ENCODE assay signal across 12 cellular contexts in the genomic region with DNA sequence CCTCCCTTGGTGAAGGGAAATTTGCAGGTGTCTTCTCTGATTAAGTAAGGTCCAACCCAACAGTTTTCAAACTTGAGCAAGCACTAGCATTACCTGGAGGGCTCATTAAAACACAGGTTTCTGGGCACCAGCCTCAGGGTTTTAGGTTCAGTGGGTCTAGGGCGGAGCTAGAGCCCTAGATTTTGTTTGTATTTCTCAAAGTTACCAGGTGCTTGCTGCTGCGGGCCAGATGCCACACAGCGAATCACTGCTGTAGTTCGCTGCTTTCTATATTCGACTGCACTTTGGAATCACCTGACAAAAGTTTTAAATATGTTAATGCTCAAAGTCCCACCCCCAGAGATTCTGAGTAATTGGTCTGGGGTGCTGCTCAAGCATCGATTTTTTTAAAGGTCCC. TPM values are rescaled to one million over a fixed set of nuclear protein-coding genes. Genes with fewer than 3 reads are reported as not detected.
DNase-seq lines count a peak whose midpoint lies in the region; ATAC-seq, FAIRE-seq and TF ChIP-seq lines count a peak whose summit lies in the region.
"Had no signal": no experiment of that assay in that cellular context is flagged by ENCODE, and none has a peak within 500 bp of the region (broad histone marks: within the 10 kb centered on the region; RNA-seq: fewer than 3 reads in every experiment).

No MANE protein-coding gene starts in this region.

- no peaks in the 10 kb centered on the region for H3K27me3 ChIP-seq in keratinocyte (ENCODE audit: control insufficient read depth, extremely low read depth, insufficient read depth, low read length)
- no peaks in the 10 kb centered on the region for H3K27me3 ChIP-seq in CD4-positive, alpha-beta memory T cell (ENCODE audit: insufficient read depth, low read length)

- H3K4me2 ChIP-seq in keratinocyte (ENCODE audit: control insufficient read depth, extremely low read depth, insufficient read depth, low read depth, low read length), result peak overlapping the region; percentile 76

- no peaks in the 10 kb centered on the region for H3K79me2 ChIP-seq in keratinocyte (ENCODE audit: control insufficient read depth, insufficient read depth, low read length)

- no peak for DNase-seq in chondrocyte (ENCODE audit: low spot score)
- no peak for DNase-seq in keratinocyte (ENCODE audit: low read depth, low spot score)
- no peak for DNase-seq in skeletal muscle cell (ENCODE audit: low read depth)
- DNase-seq in CD4-positive, alpha-beta memory T cell, result no peak
- no peak for DNase-seq in SKM-1 treated with dmso at 0.1 percent for 144 hours (lab: John Stamatoyannopoulos, UW; ENCODE audit: unreplicated experiment)
- DNase-seq: activated naive CD8-positive, alpha-beta T cell treated with anti-CD3 and anti-CD28 coated beads for 36 hours; small intestine had no signal

- no peaks in the 10 kb centered on the region for H4K20me1 ChIP-seq in keratinocyte (ENCODE audit: control insufficient read depth, extremely low read depth, insufficient read depth, low read length)

- intact Hi-C loops in CD4-positive, alpha-beta memory T cell (cut with micrococcal nuclease), result no loop called here

- H3K9ac ChIP-seq in keratinocyte (ENCODE audit: control insufficient read depth, extremely low read depth, insufficient read depth, low read length), result no peak overlapping the region

- dilution Hi-C loops in keratinocyte (cut with MboI; ENCODE audit: extremely low pct_ligation_motif_present, low sequenced_read_pairs), result no loop called here

- FAIRE-seq in keratinocyte (lab: Jason Lieb, UNC), result no peak
- FAIRE-seq: small intestine had no signal

- H3K4me1 Mint-ChIP-seq in chondrocyte (ENCODE audit: low read depth), result peaks cover 58% of the 10 kb centered on the region
- H3K4me1 Mint-ChIP-seq in CD4-positive, alpha-beta memory T cell, result no peaks in the 10 kb centered on the region
- H3K4me1 Mint-ChIP-seq: activated naive CD8-positive, alpha-beta T cell treated with anti-CD3 and anti-CD28 coated beads for 36 hours had no signal

- CTCF ChIA-PET in HEK293 (lab: Yijun Ruan, JAX), result interaction anchor here (0.6 to 1.5 kb wide), 5 partner anchors 10 to 91 kb away, joined by 3 to 5 read pairs (median 3); no protein-coding TSS in a partner anchor
- CTCF ChIA-PET in CD4-positive, alpha-beta memory T cell (lab: Charles Lee; ENCODE audit: partially characterized antibody), result no interaction called here

- no peaks in the 10 kb centered on the region for H3K36me3 ChIP-seq in HEK293 (ENCODE audit: control insufficient read depth in 2 of 2, insufficient read depth in 1 of 2, low read length in 2 of 2)
- H3K36me3 ChIP-seq in keratinocyte (ENCODE audit: control insufficient read depth in 2 of 2, extremely low read depth in 1 of 2, insufficient read depth in 2 of 2, low read length in 2 of 2), result no peaks in the 10 kb centered on the region
- H3K36me3 ChIP-seq in CD4-positive, alpha-beta memory T cell (ENCODE audit: insufficient read depth, low read length), result no peaks in the 10 kb centered on the region

- no peaks in the 10 kb centered on the region for H3K36me3 Mint-ChIP-seq in chondrocyte (ENCODE audit: low read depth)
- no peaks in the 10 kb centered on the region for H3K36me3 Mint-ChIP-seq in CD4-positive, alpha-beta memory T cell
- H3K36me3 Mint-ChIP-seq: activated naive CD8-positive, alpha-beta T cell treated with anti-CD3 and anti-CD28 coated beads for 36 hours had no signal

- TF ChIP-seq CTCF in HEK293 (tag by site-specific recombination; IDR thresholded peaks at IDR 0.05) (no peak), chondrocyte (IDR thresholded peaks at IDR 0.05) (no peak), keratinocyte (optimal IDR thresholded peaks at IDR 0.05 in 1 of 3, IDR thresholded peaks at IDR 0.05 in 1 of 3, conservative IDR thresholded peaks at IDR 0.05 in 1 of 3; ENCODE audit: extremely low read depth in 1 of 3, insufficient read depth in 2 of 3, low read length in 3 of 3) (no peak)

- POLR2A ChIA-PET in HEK293 (lab: Yijun Ruan, JAX), result interaction anchor here (1.0 kb wide), 1 partner anchor 199 kb away, joined by 3 read pairs; no protein-coding TSS in a partner anchor
- POLR2A ChIA-PET in CD4-positive, alpha-beta memory T cell (lab: Charles Lee; ENCODE audit: partially characterized antibody), result no interaction called here

- no peaks in the 10 kb centered on the region for H3K9me3 Mint-ChIP-seq in chondrocyte (ENCODE audit: low read depth)
- peaks cover 0 to 4% (median 0%) of the 10 kb centered on the region in 8 donors for H3K9me3 Mint-ChIP-seq in CD4-positive, alpha-beta memory T cell
- H3K9me3 Mint-ChIP-seq: activated naive CD8-positive, alpha-beta T cell treated with anti-CD3 and anti-CD28 coated beads for 36 hours; stimulated activated naive CD8-positive, alpha-beta T cell treated with anti-CD3 and anti-CD28 coated beads, Interleukin-15, Interleukin-2, amounts not matched to agents 100 ng/mL and 50 ng/mL, for 24 hours had no signal

- H3K27ac Mint-ChIP-seq in chondrocyte (ENCODE audit: unreplicated experiment), result peak overlapping the region; percentile 74
- no peak overlapping the region for H3K27ac Mint-ChIP-seq in CD4-positive, alpha-beta memory T cell
- H3K27ac Mint-ChIP-seq: activated naive CD8-positive, alpha-beta T cell treated with anti-CD3 and anti-CD28 coated beads for 36 hours; stimulated activated naive CD8-positive, alpha-beta T cell treated with anti-CD3 and anti-CD28 coated beads, Interleukin-15, Interleukin-2, amounts not matched to agents 100 ng/mL and 50 ng/mL, for 24 hours had no signal

- H3K4me3 ChIP-seq in HEK293 (ENCODE audit: low read depth, low read length) (peak overlapping the region; percentile 48), keratinocyte (ENCODE audit: control insufficient read depth in 2 of 3, extremely low read depth in 1 of 3, insufficient read depth in 2 of 3, low read depth in 1 of 3, low read length in 3 of 3) (peak overlapping the region in 1 of 3 experiments; percentile 58), skeletal muscle cell (ENCODE audit: low read depth, low read length) (peak overlapping the region; percentile 65)
- no peak overlapping the region for H3K4me3 ChIP-seq in CD4-positive, alpha-beta memory T cell (ENCODE audit: low read length in 2 of 2)

- H3K9me3 ChIP-seq in HEK293 (ENCODE audit: control insufficient read depth, insufficient read depth, low read depth, low read length) (no peaks in the 10 kb centered on the region), keratinocyte (ENCODE audit: control insufficient read depth, low read depth, low read length) (no peaks in the 10 kb centered on the region)
- H3K9me3 ChIP-seq in CD4-positive, alpha-beta memory T cell (ENCODE audit: control insufficient read depth in 1 of 2, low read length in 2 of 2), result no peaks in the 10 kb centered on the region

- no peaks in the 10 kb centered on the region for H3K27me3 Mint-ChIP-seq in chondrocyte (ENCODE audit: low read depth)
- peaks cover 0 to 4% of the 10 kb centered on the region in 2 donors for H3K27me3 Mint-ChIP-seq in CD4-positive, alpha-beta memory T cell

- no peak for ATAC-seq in GM19351 (IDR thresholded peaks at IDR 0.05; ENCODE audit: unreplicated experiment)
- ATAC-seq in HG03521 (IDR thresholded peaks at IDR 0.05; ENCODE audit: unreplicated experiment), result no peak
- ATAC-seq: activated CD4-positive, CD25-positive, alpha-beta regulatory T cell treated with anti-CD3 and anti-CD28 coated beads, Interleukin-2, amount 50 U/mL, for 24 hours had no signal

- no peaks in the 10 kb centered on the region for H3K9me1 ChIP-seq in keratinocyte (ENCODE audit: control insufficient read depth, extremely low read depth, insufficient read depth, low read length)

- peak overlapping the region; percentile 44; the same call in 1 of the 2 replicates for H3K27ac ChIP-seq in HEK293 (ENCODE audit: extremely low read depth, low read depth, low read length)
- H3K27ac ChIP-seq in keratinocyte (ENCODE audit: control insufficient read depth, insufficient read depth, low read length), result no peak overlapping the region
- no peak overlapping the region for H3K27ac ChIP-seq in CD4-positive, alpha-beta memory T cell (ENCODE audit: low read depth, low read length)

- H3K4me3 Mint-ChIP-seq in chondrocyte (ENCODE audit: unreplicated experiment), result peak overlapping the region; percentile 83
- H3K4me3 Mint-ChIP-seq in CD4-positive, alpha-beta memory T cell, result no peak overlapping the region
- H3K4me3 Mint-ChIP-seq: activated naive CD8-positive, alpha-beta T cell treated with anti-CD3 and anti-CD28 coated beads for 36 hours; stimulated activated naive CD8-positive, alpha-beta T cell treated with anti-CD3 and anti-CD28 coated beads, Interleukin-15, Interleukin-2, amounts not matched to agents 100 ng/mL and 50 ng/mL, for 24 hours had no signal

- no peak overlapping the region for H2AFZ ChIP-seq in keratinocyte (ENCODE audit: control insufficient read depth, low read length)

- H3K4me1 ChIP-seq in HEK293 (ENCODE audit: control insufficient read depth, insufficient read depth, low read length) (peaks cover 20% of the 10 kb centered on the region), keratinocyte (ENCODE audit: control insufficient read depth, extremely low read depth, insufficient read depth, low read length) (peaks cover 32% of the 10 kb centered on the region)
- H3K4me1 ChIP-seq in CD4-positive, alpha-beta memory T cell (ENCODE audit: insufficient read depth, low read length), result no peaks in the 10 kb centered on the region

TF ChIP-seq in HEK293, 187 proteins besides CTCF, POLR2A, EP300 and RAD21:
- peak; percentile 52; the same call in 1 of the 2 replicates for TF ChIP-seq ZBTB20 (tag by site-specific recombination; IDR thresholded peaks at IDR 0.05)
- TF ChIP-seq ZNF768 (tag by site-specific recombination; IDR thresholded peaks at IDR 0.05), result 0 out of 2 replicates have a peak, but pooled peaks have one; percentile 10
- no peak for TF ChIP-seq ZNF544 (tag by site-specific recombination; IDR thresholded peaks at IDR 0.05)
- TF ChIP-seq SP7 (tag by site-specific recombination; IDR thresholded peaks at IDR 0.05), result 0 out of 2 replicates have a peak, but pooled peaks have one; percentile 6
- no peak for TF ChIP-seq ZNF175 (tag by site-specific recombination; IDR thresholded peaks at IDR 0.05)

RNA-seq across cellular contexts. Expression of gene COL21A1, which starts 0.8 kb away (rescaled TPM):
- total RNA-seq in chondrocyte, result 68.9 to 173 TPM (median 76.2 TPM) in 3 replicates
- polyA plus RNA-seq in keratinocyte, result 0.08 to 0.16 TPM (median 0.13 TPM) in 3 replicates
- polyA plus RNA-seq in keratinocyte (2011; ENCODE audit: low read depth), result 0.07 TPM
- polyA plus RNA-seq in keratinocyte (2011; cell fraction: cytosol; rRNA removed), result 0.04 and 0.06 TPM in 2 replicates
- polyA plus RNA-seq in keratinocyte (2011; cell fraction: nucleus; rRNA removed), result 0.23 and 0.28 TPM in 2 replicates
- 0.05 and 0.17 TPM in 2 replicates for polyA plus RNA-seq in keratinocyte (2012; ENCODE audit: low replicate concordance)
- 0.06 to 0.46 TPM in 2 of 3 replicates, not detected in the other for polyA minus RNA-seq in keratinocyte
- polyA minus RNA-seq in keratinocyte (2011; cell fraction: cytosol; rRNA and poly(A)+ RNA removed), result not detected
- 0.11 and 0.39 TPM in 2 replicates for polyA minus RNA-seq in keratinocyte (2011; cell fraction: nucleus; rRNA and poly(A)+ RNA removed)
- total RNA-seq in CD4-positive, alpha-beta memory T cell, result not detected
- polyA plus RNA-seq in CD4-positive, alpha-beta memory T cell, result not detected
- total RNA-seq: activated naive CD8-positive, alpha-beta T cell treated with anti-CD3 and anti-CD28 coated beads for 36 hours had no signal

Comparison
In these comparisons a context has a peak if more than half of its experiments do, and no peak if none do; other contexts are left out.
1. H3K4me3 ChIP-seq: peak in HEK293 (single experiment) and skeletal muscle cell (single experiment); none in CD4-positive, alpha-beta memory T cell (0 of 2).
2. RNA of gene COL21A1, which starts 0.8 kb away (total RNA-seq): 68.9 to 173 TPM in chondrocyte; not detected in CD4-positive, alpha-beta memory T cell; every median in the first group is over 10 times any median in the second.